In the genomic region with DNA sequence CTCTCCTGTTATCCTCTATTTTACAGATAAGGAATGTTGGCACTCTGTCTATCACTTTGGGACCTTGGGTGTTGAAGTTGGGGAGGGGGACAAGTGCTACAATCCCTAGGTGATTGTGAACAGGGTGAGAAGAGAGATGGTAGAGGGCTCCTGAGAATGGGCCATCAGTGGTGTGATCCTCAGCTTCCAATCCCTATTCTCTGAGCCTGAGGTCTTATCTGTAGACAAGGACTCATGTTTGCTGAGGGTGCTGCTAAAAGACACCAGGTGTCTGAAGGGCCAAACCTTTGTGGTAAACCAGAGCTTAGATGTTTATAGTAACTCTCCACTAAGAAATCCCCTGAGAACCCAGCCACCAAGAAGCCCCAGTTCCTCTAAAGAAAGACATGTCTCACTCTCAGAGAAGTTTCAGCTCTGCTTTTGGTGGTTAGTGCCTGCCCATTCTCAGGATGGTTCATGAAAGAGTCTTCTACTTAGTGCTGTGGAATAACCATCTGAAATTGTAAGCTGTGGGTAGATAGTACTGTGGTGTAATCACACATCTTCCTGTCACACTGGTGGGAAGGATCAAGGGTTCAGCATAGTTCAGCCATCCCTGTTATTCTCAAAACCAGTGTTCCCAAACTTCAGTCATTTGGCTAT, we compare ENCODE assay signal across 9 cellular contexts. TPM values are rescaled to one million over a fixed set of nuclear protein-coding genes. Genes with fewer than 3 reads are reported as not detected.
DNase-seq lines count a peak whose midpoint lies in the region; ATAC-seq and TF ChIP-seq lines count a peak whose summit lies in the region.
"Had no signal": no experiment of that assay in that cellular context is flagged by ENCODE, and none has a peak within 500 bp of the region (broad histone marks: within the 10 kb centered on the region; RNA-seq: fewer than 3 reads in every experiment).

No MANE protein-coding gene starts in this region.

- TF ChIP-seq CTCF in GM20000 (IDR thresholded peaks at IDR 0.05; ENCODE audit: extremely low read depth, missing control alignments) (no peak), ovary (IDR thresholded peaks at IDR 0.05) (no peak)

- intact Hi-C loops in ovary (cut with DNase I) = no loop called here

- no peaks in the 10 kb centered on the region for H3K27me3 ChIP-seq in ovary
- H3K27me3 ChIP-seq: testis had no signal

- H3K4me3 ChIP-seq in ovary = no peak overlapping the region
- H3K4me3 ChIP-seq: testis had no signal

- ATAC-seq in GM18505 (IDR thresholded peaks at IDR 0.05; ENCODE audit: unreplicated experiment) (peak; percentile 84), HG03196 (IDR thresholded peaks at IDR 0.05; ENCODE audit: unreplicated experiment) (peak; percentile 81), left lobe of liver (no peak)
- ATAC-seq in central memory CD8-positive, alpha-beta T cell (replicated peaks; ENCODE audit: extremely low read depth, poor library complexity, severe bottlenecking) = peak; percentile 56

- no peaks in the 10 kb centered on the region for H3K9me3 ChIP-seq in ovary
- H3K9me3 ChIP-seq: testis had no signal

- H3K9me3 Mint-ChIP-seq in central memory CD8-positive, alpha-beta T cell = no peaks in the 10 kb centered on the region

- no peaks in the 10 kb centered on the region for H3K36me3 ChIP-seq in ovary

- no peak overlapping the region for H3K27ac Mint-ChIP-seq in central memory CD8-positive, alpha-beta T cell (ENCODE audit: low read depth)

- peak; percentile 61 for DNase-seq in GM20000 (ENCODE audit: low spot score)
- DNase-seq in central memory CD8-positive, alpha-beta T cell (ENCODE audit: low spot score in 2 of 2) = no peak
- no peak for DNase-seq in DMS53 treated with DMSO at 0.1 percent for 48 hours (lab: John Stamatoyannopoulos, UW; ENCODE audit: unreplicated experiment)
- no peak for DNase-seq in ovary
- DNase-seq in HuH-7 (ENCODE audit: low spot score) = no peak
- no peak for DNase-seq in left lobe of liver (ENCODE audit: low spot score)
- DNase-seq: testis had no signal

- no peaks in the 10 kb centered on the region for H3K27me3 Mint-ChIP-seq in central memory CD8-positive, alpha-beta T cell

- TF ChIP-seq POLR2A in GM18505 (IDR thresholded peaks at IDR 0.05; ENCODE audit: borderline replicate concordance, extremely low read depth, insufficient read depth, insufficient read length) (no peak), ovary (IDR thresholded peaks at IDR 0.05) (no peak)

- no peak for TF ChIP-seq EP300 in ovary (IDR thresholded peaks at IDR 0.05)

- H3K36me3 Mint-ChIP-seq in central memory CD8-positive, alpha-beta T cell (ENCODE audit: insufficient read depth) = no peaks in the 10 kb centered on the region

- H3K27ac ChIP-seq in ovary = no peak overlapping the region
- H3K27ac ChIP-seq: testis had no signal

- no peaks in the 10 kb centered on the region for H3K4me1 ChIP-seq in ovary (ENCODE audit: insufficient read depth)
- H3K4me1 ChIP-seq: testis had no signal

- no peak overlapping the region for H3K4me3 Mint-ChIP-seq in central memory CD8-positive, alpha-beta T cell

- peaks cover 27% of the 10 kb centered on the region for H3K4me1 Mint-ChIP-seq in central memory CD8-positive, alpha-beta T cell

RNA-seq across cellular contexts. Expression of a gene that starts 58.2 kb away (rescaled TPM):
- 10 to 100 TPM in 1 of 7 donors, 1 to 10 TPM in 6; 2.6 to 19.3 (median 5.9) TPM for total RNA-seq in ovary
- 1 to 10 TPM; 2.2 to 5.8 TPM for polyA plus RNA-seq in ovary
- 0.60 TPM for total RNA-seq in left lobe of liver
